Comparison of ENCODE assay signal across 9 cellular contexts in genomic region chr3:184603156-184604030, GRCh38. TPM values are rescaled to one million over a fixed set of nuclear protein-coding genes. Genes with fewer than 3 reads are reported as not detected.
A peak's percentile ranks its signal among the peaks of the same experiment; 100 is the strongest.
DNase-seq lines count a peak whose midpoint lies in the region; ATAC-seq and TF ChIP-seq lines count a peak whose summit lies in the region.
"Had no signal": no experiment of that assay in that cellular context is flagged by ENCODE, and none has a peak within 500 bp of the region (broad histone marks: within the 10 kb centered on the region; RNA-seq: fewer than 3 reads in every experiment).

No MANE protein-coding gene starts in this region.

- no peak for ATAC-seq in activated T-cell treated with anti-CD3 and anti-CD28 coated beads, Interleukin-2, amount 50 U/mL, for 72 hours (replicated peaks in 1 of 2)
- no peak for ATAC-seq in naive thymus-derived CD8-positive, alpha-beta T cell
- no peak for ATAC-seq in upper lobe of right lung

- no peak overlapping the region for H3K27ac Mint-ChIP-seq in activated T-cell treated with anti-CD3 and anti-CD28 coated beads, Interleukin-2, amount 50 U/mL, for 72 hours
- no peak overlapping the region for H3K27ac Mint-ChIP-seq in naive thymus-derived CD8-positive, alpha-beta T cell

- no peak for DNase-seq in activated T-cell treated with anti-CD3 and anti-CD28 coated beads, Interleukin-2, amount 50 U/mL, for 72 hours
- no peak for DNase-seq in activated T-cell treated with anti-CD3 and anti-CD28 coated beads, Interleukin-2, amount 50 U/mL, for 48 hours
- no peak for DNase-seq in esophagus squamous epithelium (lab: John Stamatoyannopoulos, UW)
- no peak for DNase-seq in naive thymus-derived CD8-positive, alpha-beta T cell
- DNase-seq in upper lobe of right lung = no peak
- DNase-seq in BE2C = no peak
- DNase-seq in NCI-H2196 (lab: John Stamatoyannopoulos, UW; ENCODE audit: unreplicated experiment) = no peak
- DNase-seq in NCI-H1105 treated with DMSO at 0.1 percent for 48 hours (lab: John Stamatoyannopoulos, UW) = no peak
- DNase-seq: NCI-H1694 had no signal

- intact Hi-C loops in esophagus squamous epithelium (cut with DNase I) = no loop called here
- intact Hi-C loops in upper lobe of right lung (cut with DNase I) = no loop called here

- H3K4me3 ChIP-seq in esophagus squamous epithelium (peak overlapping the region in 3 of 4 donors; percentile 43 to 64 (median 51)), upper lobe of right lung (peak overlapping the region; percentile 49), BE2C (ENCODE audit: low read depth, low read length) (no peak overlapping the region)

- H3K36me3 ChIP-seq in esophagus squamous epithelium = no peaks in the 10 kb centered on the region
- no peaks in the 10 kb centered on the region for H3K36me3 ChIP-seq in upper lobe of right lung
- H3K36me3 ChIP-seq in BE2C = no peaks in the 10 kb centered on the region

- POLR2A ChIA-PET in naive thymus-derived CD8-positive, alpha-beta T cell (lab: Charles Lee) = interaction anchor here (0.6 to 1.1 kb wide), 3 partner anchors 19 to 87 kb away, joined by 3 read pairs; no protein-coding TSS in a partner anchor

- peaks cover 33% of the 10 kb centered on the region for H3K4me1 Mint-ChIP-seq in activated T-cell treated with anti-CD3 and anti-CD28 coated beads, Interleukin-2, amount 50 U/mL, for 72 hours (ENCODE audit: low read depth)
- H3K4me1 Mint-ChIP-seq in naive thymus-derived CD8-positive, alpha-beta T cell = peaks cover 31 to 58% (median 51%) of the 10 kb centered on the region in 4 donors

- H3K9me3 ChIP-seq in esophagus squamous epithelium = no peaks in the 10 kb centered on the region
- H3K9me3 ChIP-seq in upper lobe of right lung = no peaks in the 10 kb centered on the region
- H3K9me3 ChIP-seq in BE2C = no peaks in the 10 kb centered on the region

- peaks cover 1 to 2% of the 10 kb centered on the region in 2 donors for H3K36me3 Mint-ChIP-seq in activated T-cell treated with anti-CD3 and anti-CD28 coated beads, Interleukin-2, amount 50 U/mL, for 72 hours (ENCODE audit: insufficient read depth in 2 of 2)
- peaks cover 0 to 4% (median 4%) of the 10 kb centered on the region in 3 donors for H3K36me3 Mint-ChIP-seq in naive thymus-derived CD8-positive, alpha-beta T cell

- H3K4me3 Mint-ChIP-seq in activated T-cell treated with anti-CD3 and anti-CD28 coated beads, Interleukin-2, amount 50 U/mL, for 72 hours = peak overlapping the region; percentile 43 to 69
- peak overlapping the region; percentile 40 to 84 (median 66) for H3K4me3 Mint-ChIP-seq in naive thymus-derived CD8-positive, alpha-beta T cell

- H3K27ac ChIP-seq in esophagus squamous epithelium (peak overlapping the region in 2 of 4 donors; percentile 15 to 36), upper lobe of right lung (no peak overlapping the region)

- TF ChIP-seq CTCF in esophagus squamous epithelium (IDR thresholded peaks at IDR 0.05) (no peak), upper lobe of right lung (IDR thresholded peaks at IDR 0.05) (no peak), BE2C (IDR thresholded peaks at IDR 0.05; ENCODE audit: low read depth, low read length) (no peak)

- H3K27me3 ChIP-seq in esophagus squamous epithelium = peaks cover 0 to 40% (median 0%) of the 10 kb centered on the region in 4 donors
- H3K27me3 ChIP-seq in upper lobe of right lung = peaks cover 31% of the 10 kb centered on the region
- no peaks in the 10 kb centered on the region for H3K27me3 ChIP-seq in BE2C

- no peaks in the 10 kb centered on the region for H3K9me3 Mint-ChIP-seq in activated T-cell treated with anti-CD3 and anti-CD28 coated beads, Interleukin-2, amount 50 U/mL, for 72 hours
- no peaks in the 10 kb centered on the region for H3K9me3 Mint-ChIP-seq in naive thymus-derived CD8-positive, alpha-beta T cell

- 68 to 75% methylated on average over 14 to 20 of the region's 20 CpGs for WGBS in esophagus squamous epithelium, 2 donors

- H3K4me1 ChIP-seq in esophagus squamous epithelium (peaks cover 30 to 60% (median 34%) of the 10 kb centered on the region in 3 donors), upper lobe of right lung (peaks cover 15% of the 10 kb centered on the region), BE2C (peaks cover 10% of the 10 kb centered on the region)

- TF ChIP-seq POLR2A in esophagus squamous epithelium (IDR thresholded peaks at IDR 0.05) = no peak

- H3K27me3 Mint-ChIP-seq in activated T-cell treated with anti-CD3 and anti-CD28 coated beads, Interleukin-2, amount 50 U/mL, for 72 hours (ENCODE audit: low read depth) = peaks cover 51% of the 10 kb centered on the region
- H3K27me3 Mint-ChIP-seq in naive thymus-derived CD8-positive, alpha-beta T cell = peaks cover 33 to 66% (median 46%) of the 10 kb centered on the region in 5 donors

RNA-seq across cellular contexts. Expression of gene EPHB3, which starts 41.8 kb away (rescaled TPM):
- under 1 TPM; 0.12 to 0.50 TPM for total RNA-seq in activated T-cell treated with anti-CD3 and anti-CD28 coated beads, Interleukin-2, amount 50 U/mL, for 72 hours
- total RNA-seq in esophagus squamous epithelium (10 to 100 TPM; 14.7 to 58.1 (median 33.1) TPM), upper lobe of right lung (7.8 TPM)
- not detected for total RNA-seq in naive thymus-derived CD8-positive, alpha-beta T cell
- polyA plus RNA-seq in naive thymus-derived CD8-positive, alpha-beta T cell = under 1 TPM; 0.23 to 0.59 (median 0.55) TPM
- polyA plus RNA-seq in BE2C (2012; ENCODE audit: insufficient read depth, insufficient read length, low read depth) = 28.9 TPM
